Comparison of ENCODE assay signal across 1 cellular context in genomic region chr15:90300988-90301715, GRCh38.
TF ChIP-seq lines count a peak whose summit lies in the region.

No MANE protein-coding gene starts in this region.

TF ChIP-seq in HepG2, 621 proteins besides CTCF, POLR2A, EP300 and RAD21 (continued from another document):
- TF ChIP-seq, protein P1, sequence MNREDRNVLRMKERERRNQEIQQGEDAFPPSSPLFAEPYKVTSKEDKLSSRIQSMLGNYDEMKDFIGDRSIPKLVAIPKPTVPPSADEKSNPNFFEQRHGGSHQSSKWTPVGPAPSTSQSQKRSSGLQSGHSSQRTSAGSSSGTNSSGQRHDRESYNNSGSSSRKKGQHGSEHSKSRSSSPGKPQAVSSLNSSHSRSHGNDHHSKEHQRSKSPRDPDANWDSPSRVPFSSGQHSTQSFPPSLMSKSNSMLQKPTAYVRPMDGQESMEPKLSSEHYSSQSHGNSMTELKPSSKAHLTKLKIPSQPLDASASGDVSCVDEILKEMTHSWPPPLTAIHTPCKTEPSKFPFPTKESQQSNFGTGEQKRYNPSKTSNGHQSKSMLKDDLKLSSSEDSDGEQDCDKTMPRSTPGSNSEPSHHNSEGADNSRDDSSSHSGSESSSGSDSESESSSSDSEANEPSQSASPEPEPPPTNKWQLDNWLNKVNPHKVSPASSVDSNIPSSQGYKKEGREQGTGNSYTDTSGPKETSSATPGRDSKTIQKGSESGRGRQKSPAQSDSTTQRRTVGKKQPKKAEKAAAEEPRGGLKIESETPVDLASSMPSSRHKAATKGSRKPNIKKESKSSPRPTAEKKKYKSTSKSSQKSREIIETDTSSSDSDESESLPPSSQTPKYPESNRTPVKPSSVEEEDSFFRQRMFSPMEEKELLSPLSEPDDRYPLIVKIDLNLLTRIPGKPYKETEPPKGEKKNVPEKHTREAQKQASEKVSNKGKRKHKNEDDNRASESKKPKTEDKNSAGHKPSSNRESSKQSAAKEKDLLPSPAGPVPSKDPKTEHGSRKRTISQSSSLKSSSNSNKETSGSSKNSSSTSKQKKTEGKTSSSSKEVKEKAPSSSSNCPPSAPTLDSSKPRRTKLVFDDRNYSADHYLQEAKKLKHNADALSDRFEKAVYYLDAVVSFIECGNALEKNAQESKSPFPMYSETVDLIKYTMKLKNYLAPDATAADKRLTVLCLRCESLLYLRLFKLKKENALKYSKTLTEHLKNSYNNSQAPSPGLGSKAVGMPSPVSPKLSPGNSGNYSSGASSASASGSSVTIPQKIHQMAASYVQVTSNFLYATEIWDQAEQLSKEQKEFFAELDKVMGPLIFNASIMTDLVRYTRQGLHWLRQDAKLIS (CRISPR knock-in tag; IDR thresholded peaks at IDR 0.05): no peak
- TF ChIP-seq NR2C2 (CRISPR knock-in tag; IDR thresholded peaks at IDR 0.05; ENCODE audit: borderline replicate concordance) (no peak), ZNF674 (CRISPR knock-in tag; IDR thresholded peaks at IDR 0.05; ENCODE audit: low read depth) (no peak), ZBTB44 (CRISPR knock-in tag; IDR thresholded peaks at IDR 0.05) (no peak), FOXC1 (CRISPR knock-in tag; IDR thresholded peaks at IDR 0.05; ENCODE audit: borderline replicate concordance) (no peak), MATR3 (CRISPR knock-in tag; IDR thresholded peaks at IDR 0.05) (no peak), NFRKB (IDR thresholded peaks at IDR 0.05) (no peak), HOMEZ (CRISPR knock-in tag; IDR thresholded peaks at IDR 0.05; ENCODE audit: low read depth) (no peak), ZFP36 (IDR thresholded peaks at IDR 0.05; ENCODE audit: borderline replicate concordance, low read depth, low read length, partially characterized antibody) (no peak), ZNF687 (CRISPR knock-in tag; IDR thresholded peaks at IDR 0.05) (peak; percentile 62), MEIS2 (CRISPR knock-in tag; IDR thresholded peaks at IDR 0.05) (no peak), FIP1L1 (IDR thresholded peaks at IDR 0.05; ENCODE audit: borderline replicate concordance, insufficient read depth, low read depth, low read length) (no peak)
- TF ChIP-seq, protein P2, sequence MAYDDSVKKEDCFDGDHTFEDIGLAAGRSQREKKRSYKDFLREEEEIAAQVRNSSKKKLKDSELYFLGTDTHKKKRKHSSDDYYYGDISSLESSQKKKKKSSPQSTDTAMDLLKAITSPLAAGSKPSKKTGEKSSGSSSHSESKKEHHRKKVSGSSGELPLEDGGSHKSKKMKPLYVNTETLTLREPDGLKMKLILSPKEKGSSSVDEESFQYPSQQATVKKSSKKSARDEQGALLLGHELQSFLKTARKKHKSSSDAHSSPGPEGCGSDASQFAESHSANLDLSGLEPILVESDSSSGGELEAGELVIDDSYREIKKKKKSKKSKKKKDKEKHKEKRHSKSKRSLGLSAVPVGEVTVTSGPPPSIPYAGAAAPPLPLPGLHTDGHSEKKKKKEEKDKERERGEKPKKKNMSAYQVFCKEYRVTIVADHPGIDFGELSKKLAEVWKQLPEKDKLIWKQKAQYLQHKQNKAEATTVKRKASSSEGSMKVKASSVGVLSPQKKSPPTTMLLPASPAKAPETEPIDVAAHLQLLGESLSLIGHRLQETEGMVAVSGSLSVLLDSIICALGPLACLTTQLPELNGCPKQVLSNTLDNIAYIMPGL (CRISPR knock-in tag; IDR thresholded peaks at IDR 0.05; ENCODE audit: borderline replicate concordance in 1 of 2, low read depth in 1 of 2): peak; percentile 38 to 39; a peak in 2 of 4 replicates
- TF ChIP-seq, protein P3, sequence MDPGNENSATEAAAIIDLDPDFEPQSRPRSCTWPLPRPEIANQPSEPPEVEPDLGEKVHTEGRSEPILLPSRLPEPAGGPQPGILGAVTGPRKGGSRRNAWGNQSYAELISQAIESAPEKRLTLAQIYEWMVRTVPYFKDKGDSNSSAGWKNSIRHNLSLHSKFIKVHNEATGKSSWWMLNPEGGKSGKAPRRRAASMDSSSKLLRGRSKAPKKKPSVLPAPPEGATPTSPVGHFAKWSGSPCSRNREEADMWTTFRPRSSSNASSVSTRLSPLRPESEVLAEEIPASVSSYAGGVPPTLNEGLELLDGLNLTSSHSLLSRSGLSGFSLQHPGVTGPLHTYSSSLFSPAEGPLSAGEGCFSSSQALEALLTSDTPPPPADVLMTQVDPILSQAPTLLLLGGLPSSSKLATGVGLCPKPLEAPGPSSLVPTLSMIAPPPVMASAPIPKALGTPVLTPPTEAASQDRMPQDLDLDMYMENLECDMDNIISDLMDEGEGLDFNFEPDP (CRISPR knock-in tag; conservative IDR thresholded peaks at IDR 0.05): no peak
- TF ChIP-seq, protein P4, sequence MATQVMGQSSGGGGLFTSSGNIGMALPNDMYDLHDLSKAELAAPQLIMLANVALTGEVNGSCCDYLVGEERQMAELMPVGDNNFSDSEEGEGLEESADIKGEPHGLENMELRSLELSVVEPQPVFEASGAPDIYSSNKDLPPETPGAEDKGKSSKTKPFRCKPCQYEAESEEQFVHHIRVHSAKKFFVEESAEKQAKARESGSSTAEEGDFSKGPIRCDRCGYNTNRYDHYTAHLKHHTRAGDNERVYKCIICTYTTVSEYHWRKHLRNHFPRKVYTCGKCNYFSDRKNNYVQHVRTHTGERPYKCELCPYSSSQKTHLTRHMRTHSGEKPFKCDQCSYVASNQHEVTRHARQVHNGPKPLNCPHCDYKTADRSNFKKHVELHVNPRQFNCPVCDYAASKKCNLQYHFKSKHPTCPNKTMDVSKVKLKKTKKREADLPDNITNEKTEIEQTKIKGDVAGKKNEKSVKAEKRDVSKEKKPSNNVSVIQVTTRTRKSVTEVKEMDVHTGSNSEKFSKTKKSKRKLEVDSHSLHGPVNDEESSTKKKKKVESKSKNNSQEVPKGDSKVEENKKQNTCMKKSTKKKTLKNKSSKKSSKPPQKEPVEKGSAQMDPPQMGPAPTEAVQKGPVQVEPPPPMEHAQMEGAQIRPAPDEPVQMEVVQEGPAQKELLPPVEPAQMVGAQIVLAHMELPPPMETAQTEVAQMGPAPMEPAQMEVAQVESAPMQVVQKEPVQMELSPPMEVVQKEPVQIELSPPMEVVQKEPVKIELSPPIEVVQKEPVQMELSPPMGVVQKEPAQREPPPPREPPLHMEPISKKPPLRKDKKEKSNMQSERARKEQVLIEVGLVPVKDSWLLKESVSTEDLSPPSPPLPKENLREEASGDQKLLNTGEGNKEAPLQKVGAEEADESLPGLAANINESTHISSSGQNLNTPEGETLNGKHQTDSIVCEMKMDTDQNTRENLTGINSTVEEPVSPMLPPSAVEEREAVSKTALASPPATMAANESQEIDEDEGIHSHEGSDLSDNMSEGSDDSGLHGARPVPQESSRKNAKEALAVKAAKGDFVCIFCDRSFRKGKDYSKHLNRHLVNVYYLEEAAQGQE (IDR thresholded peaks at IDR 0.05; ENCODE audit: borderline replicate concordance in 1 of 2, low read depth in 1 of 2, low read length in 2 of 2): no peak
